Comparison of ENCODE assay signal across 23 cellular contexts in the genomic region with DNA sequence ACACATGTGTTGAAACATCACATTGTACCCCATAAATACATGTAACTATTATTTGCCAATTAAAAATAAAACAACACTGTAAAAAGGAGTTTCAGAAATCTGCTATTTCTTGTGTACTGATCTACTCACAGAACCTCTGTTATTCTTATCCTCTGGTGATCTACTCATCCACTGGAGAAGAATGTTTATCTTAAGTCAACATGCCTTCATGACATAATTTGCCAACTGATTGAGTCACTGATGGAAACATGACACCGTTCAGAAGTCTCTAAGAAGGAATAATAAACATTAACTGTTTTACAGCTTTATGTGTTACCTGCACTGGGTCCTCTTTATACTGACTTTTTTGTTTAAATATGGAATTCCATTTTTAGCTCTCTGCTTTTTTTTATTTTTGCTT.
DNase-seq lines count a peak whose midpoint lies in the region; ATAC-seq and TF ChIP-seq lines count a peak whose summit lies in the region.
"Had no signal": no experiment of that assay in that cellular context is flagged by ENCODE, and none has a peak within 500 bp of the region (broad histone marks: within the 10 kb centered on the region; RNA-seq: fewer than 3 reads in every experiment).

No MANE protein-coding gene starts in this region.

- no peak for TF ChIP-seq POLR2A in adrenal gland (IDR thresholded peaks at IDR 0.05)

- H3K27ac ChIP-seq in A673 (ENCODE audit: low read depth, low read length, poor library complexity, severe bottlenecking) (peak overlapping the region; percentile 64), epithelial cell of prostate (no peak overlapping the region), adrenal gland (no peak overlapping the region)
- H3K27ac ChIP-seq: heart left ventricle, parathyroid adenoma, thyroid gland, VCaP had no signal

- no peak for TF ChIP-seq CTCF in A673 (conservative IDR thresholded peaks at IDR 0.05; ENCODE audit: low read depth, low read length)
- TF ChIP-seq CTCF in adrenal gland (IDR thresholded peaks at IDR 0.05): no peak

- H3K9me3 ChIP-seq in A673 (ENCODE audit: low read depth, low read length, poor library complexity, severe bottlenecking) (no peaks in the 10 kb centered on the region), adrenal gland (replicated peaks in 1 of 3) (no peaks in the 10 kb centered on the region)
- H3K9me3 ChIP-seq: heart left ventricle, thyroid gland had no signal

- CTCF ChIA-PET in A673 (lab: Charles Lee): no interaction called here

- DNase-seq in A673 (ENCODE audit: low spot score) (peak; percentile 50), DMS53 treated with DMSO at 0.1 percent for 48 hours (lab: John Stamatoyannopoulos, UW; ENCODE audit: unreplicated experiment) (peak; percentile 89), NCI-H748 treated with DMSO at 0.1 percent for 48 hours (lab: John Stamatoyannopoulos, UW) (peak; percentile 71), epithelial cell of prostate (ENCODE audit: low read depth, low spot score) (peak; percentile 29), activated T-cell treated with anti-CD3 and anti-CD28 coated beads for 4 hours (no peak), adrenal gland (no peak)
- DNase-seq: activated CD4-positive, alpha-beta T cell treated with anti-CD3 and anti-CD28 coated beads, Interleukin-2, amount 50 U/mL, for 1 hour; activated CD8-positive, alpha-beta memory T cell treated with anti-CD3 and anti-CD28 coated beads, Interleukin-2, amount 50 U/mL, for 48 hours; activated effector memory CD4-positive, alpha-beta T cell treated with anti-CD3 and anti-CD28 coated beads, Interleukin-2, amount 50 U/mL, for 16 hours; CD8-positive, alpha-beta memory T cell; effector memory CD8-positive, alpha-beta T cell; EL; heart left ventricle; HFFc6; naive thymus-derived CD8-positive, alpha-beta T cell; NCI-H226; stimulated activated naive B cell treated with anti-CD40 and anti-IgM and Interleukin-4, amounts not matched to agents 10 μg/mL and 1 μg/mL and 100 μg/mL, for 72 hours; thyroid gland had no signal

- intact Hi-C loops in A673 (cut with micrococcal nuclease; ENCODE audit: unreplicated experiment): loop anchor here (5.0 kb wide), 1 partner anchor 106 kb away; no protein-coding TSS in a partner anchor
- intact Hi-C loops in adrenal gland (cut with DNase I): no loop called here

- H3K4me1 ChIP-seq in A673 (ENCODE audit: insufficient read depth, low read length, poor library complexity, severe bottlenecking) (peaks cover 45% of the 10 kb centered on the region), adrenal gland (replicated peaks in 1 of 2) (no peaks in the 10 kb centered on the region)
- H3K4me1 ChIP-seq: heart left ventricle, parathyroid adenoma had no signal

- H3K4me3 ChIP-seq in A673 (ENCODE audit: low read depth, low read length, poor library complexity, severe bottlenecking) (no peak overlapping the region), adrenal gland (no peak overlapping the region)
- H3K4me3 ChIP-seq: heart left ventricle, thyroid gland had no signal

- H3K36me3 ChIP-seq in A673 (ENCODE audit: insufficient read depth, low read length, poor library complexity, severe bottlenecking): no peaks in the 10 kb centered on the region
- no peaks in the 10 kb centered on the region for H3K36me3 ChIP-seq in adrenal gland (replicated peaks in 1 of 2)
- H3K36me3 ChIP-seq: heart left ventricle, thyroid gland had no signal

- H3K27me3 ChIP-seq in A673 (replicated peaks; ENCODE audit: insufficient read depth, low read depth, low read length, poor library complexity) (no peaks in the 10 kb centered on the region), adrenal gland (no peaks in the 10 kb centered on the region)
- H3K27me3 ChIP-seq: thyroid gland had no signal

- POLR2A ChIA-PET in A673 (lab: Charles Lee; ENCODE audit: low non-redundant PET): interaction anchor here (0.8 kb wide), 1 partner anchor 28 kb away, joined by 3 read pairs; no protein-coding TSS in a partner anchor

- no TSS peak for BruUV-seq in A673 (replicated peaks; lab: Mats Ljungman, UMichigan)

- 28 to 64% (median 35%) methylated on average over 1 of the region's 1 CpG for WGBS in adrenal gland, 4 donors

- ATAC-seq in HG02763 (IDR thresholded peaks at IDR 0.05; ENCODE audit: unreplicated experiment) (no peak), GM21576 (IDR thresholded peaks at IDR 0.05; ENCODE audit: unreplicated experiment) (no peak)
- ATAC-seq: effector memory CD8-positive, alpha-beta T cell; heart left ventricle; naive thymus-derived CD8-positive, alpha-beta T cell; Right ventricle myocardium inferior; stimulated activated naive B cell treated with anti-CD40 and anti-IgM and Interleukin-4, amounts not matched to agents 10 μg/mL and 1 μg/mL and 100 μg/mL, for 72 hours had no signal

Comparison
In these comparisons a context has a peak if more than half of its experiments do, and no peak if none do; other contexts are left out.
1. DNase-seq: peak in A673 (single experiment), DMS53 treated with DMSO at 0.1 percent for 48 hours (single experiment), NCI-H748 treated with DMSO at 0.1 percent for 48 hours (single experiment) and epithelial cell of prostate (single experiment); none in activated T-cell treated with anti-CD3 and anti-CD28 coated beads for 4 hours (single experiment) and adrenal gland (0 of 7).